21 cellular contexts compared by ENCODE assay signal in the genomic region with DNA sequence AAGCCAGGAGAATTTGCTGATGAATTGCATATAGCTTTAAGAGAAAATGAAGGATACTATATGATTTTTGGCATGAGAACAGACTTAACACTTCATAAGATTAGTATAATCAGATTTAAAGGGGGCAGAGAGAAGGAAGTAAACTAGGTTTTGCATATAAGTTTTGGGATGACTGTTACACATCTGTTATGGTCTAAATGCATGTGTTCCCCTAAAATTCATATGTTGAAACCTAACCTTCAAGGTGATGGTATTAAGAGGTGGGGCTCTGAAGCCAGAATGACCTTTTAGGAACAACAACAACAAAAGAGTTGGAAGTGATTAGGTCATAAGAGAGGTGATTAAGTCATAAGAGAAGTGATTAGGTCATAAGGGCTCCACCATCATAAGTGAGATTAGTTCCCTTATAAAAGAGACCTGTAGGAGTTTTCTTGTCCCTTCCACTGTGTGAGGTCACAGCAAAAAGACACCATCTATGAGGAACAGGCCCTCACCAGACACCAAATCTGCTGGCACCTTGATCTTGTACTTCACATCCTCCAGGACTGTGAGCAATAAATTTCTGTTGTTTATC. TPM values are rescaled to one million over a fixed set of nuclear protein-coding genes. Genes with fewer than 3 reads are reported as not detected.
"Had no signal": no experiment of that assay in that cellular context is flagged by ENCODE, and none has a peak within 500 bp of the region (broad histone marks: within the 10 kb centered on the region; RNA-seq: fewer than 3 reads in every experiment).

No MANE protein-coding gene starts in this region.

- H3K4me3 Mint-ChIP-seq: activated CD4-positive, alpha-beta memory T cell treated with anti-CD3 and anti-CD28 coated beads for 36 hours; activated naive CD4-positive, alpha-beta T cell treated with anti-CD3 and anti-CD28 coated beads for 36 hours; activated T-cell treated with anti-CD3 and anti-CD28 coated beads, Interleukin-2, amount 50 U/mL, for 24 hours; naive thymus-derived CD4-positive, alpha-beta T cell; stimulated activated naive CD8-positive, alpha-beta T cell treated with anti-CD3 and anti-CD28 coated beads, Interleukin-15, Interleukin-2, amounts not matched to agents 100 ng/mL and 50 ng/mL, for 24 hours had no signal

- H3K36me3 ChIP-seq: esophagus muscularis mucosa, prostate gland, right atrium auricular region, tibial nerve had no signal

- H3K27ac Mint-ChIP-seq: activated CD4-positive, alpha-beta memory T cell treated with anti-CD3 and anti-CD28 coated beads for 36 hours; activated naive CD4-positive, alpha-beta T cell treated with anti-CD3 and anti-CD28 coated beads for 36 hours; activated T-cell treated with anti-CD3 and anti-CD28 coated beads, Interleukin-2, amount 50 U/mL, for 24 hours; activated T-helper 2 cell treated with anti-CD3 and anti-CD28 coated beads, Interferon-gamma antibody, Interleukin-2, Interleukin-4, amounts not matched to agents 10 μg/mL and 5 μg/mL and 100 μg/mL, durations not matched to agents 14 hours and 24 hours and 36 hours; naive thymus-derived CD4-positive, alpha-beta T cell; stimulated activated naive CD8-positive, alpha-beta T cell treated with anti-CD3 and anti-CD28 coated beads, Interleukin-15, Interleukin-2, amounts not matched to agents 100 ng/mL and 50 ng/mL, for 24 hours had no signal

- H3K27me3 ChIP-seq: body of pancreas, right atrium auricular region had no signal

- DNase-seq: activated CD4-positive, alpha-beta memory T cell treated with anti-CD3 and anti-CD28 coated beads for 36 hours; activated naive CD4-positive, alpha-beta T cell treated with anti-CD3 and anti-CD28 coated beads for 36 hours; activated T-cell treated with anti-CD3 and anti-CD28 coated beads, Interleukin-2, amount 50 U/mL, for 24 hours; body of pancreas; dermis blood vessel endothelial cell; effector memory CD4-positive, alpha-beta T cell; mesendoderm; naive thymus-derived CD4-positive, alpha-beta T cell; stimulated activated CD4-positive, alpha-beta T cell treated with anti-CD3 and anti-CD28 coated beads, Interleukin-2, amount 100 ng/mL, for 24 hours had no signal

- H3K4me3 ChIP-seq: body of pancreas, esophagus muscularis mucosa, prostate gland, right atrium auricular region, tibial nerve had no signal

- H3K9me3 ChIP-seq: body of pancreas, esophagus muscularis mucosa, prostate gland, right atrium auricular region, tibial nerve had no signal

- H3K4me1 ChIP-seq: body of pancreas, esophagus muscularis mucosa, prostate gland, right atrium auricular region, tibial nerve had no signal

- ATAC-seq: body of pancreas; naive thymus-derived CD4-positive, alpha-beta T cell had no signal

- H3K36me3 Mint-ChIP-seq: activated CD4-positive, alpha-beta memory T cell treated with anti-CD3 and anti-CD28 coated beads for 36 hours; naive thymus-derived CD4-positive, alpha-beta T cell had no signal

- H3K9me3 Mint-ChIP-seq: activated CD4-positive, alpha-beta memory T cell treated with anti-CD3 and anti-CD28 coated beads for 36 hours; activated naive CD4-positive, alpha-beta T cell treated with anti-CD3 and anti-CD28 coated beads for 36 hours; activated T-cell treated with anti-CD3 and anti-CD28 coated beads, Interleukin-2, amount 50 U/mL, for 24 hours; activated T-helper 2 cell treated with anti-CD3 and anti-CD28 coated beads, Interferon-gamma antibody, Interleukin-2, Interleukin-4, amounts not matched to agents 10 μg/mL and 5 μg/mL and 100 μg/mL, durations not matched to agents 14 hours and 24 hours and 36 hours; naive thymus-derived CD4-positive, alpha-beta T cell; stimulated activated naive CD8-positive, alpha-beta T cell treated with anti-CD3 and anti-CD28 coated beads, Interleukin-15, Interleukin-2, amounts not matched to agents 100 ng/mL and 50 ng/mL, for 24 hours had no signal

RNA-seq across cellular contexts. Expression of a gene that starts 6.8 kb away (rescaled TPM):
- total RNA-seq: activated CD4-positive, alpha-beta memory T cell treated with anti-CD3 and anti-CD28 coated beads for 36 hours; activated naive CD4-positive, alpha-beta T cell treated with anti-CD3 and anti-CD28 coated beads for 36 hours; activated T-helper 2 cell treated with anti-CD3 and anti-CD28 coated beads, Interferon-gamma antibody, Interleukin-2, Interleukin-4, amounts not matched to agents 10 μg/mL and 5 μg/mL and 100 μg/mL, durations not matched to agents 14 hours and 24 hours and 36 hours; body of pancreas; cardiac septum; dermis blood vessel endothelial cell; endothelial cell of umbilical vein; esophagus muscularis mucosa; liver; mucosa of gallbladder; osteocyte; right atrium auricular region; skeletal muscle tissue had no signal

RNA-seq across cellular contexts. Expression of a gene that starts 29.4 kb away (rescaled TPM):
- total RNA-seq: activated CD4-positive, alpha-beta memory T cell treated with anti-CD3 and anti-CD28 coated beads for 36 hours; activated naive CD4-positive, alpha-beta T cell treated with anti-CD3 and anti-CD28 coated beads for 36 hours; activated T-helper 2 cell treated with anti-CD3 and anti-CD28 coated beads, Interferon-gamma antibody, Interleukin-2, Interleukin-4, amounts not matched to agents 10 μg/mL and 5 μg/mL and 100 μg/mL, durations not matched to agents 14 hours and 24 hours and 36 hours; body of pancreas; dermis blood vessel endothelial cell; endothelial cell of umbilical vein; osteocyte; prostate gland had no signal

RNA-seq across cellular contexts. Expression of a gene that starts 47.8 kb away (rescaled TPM):
- total RNA-seq: body of pancreas, osteocyte had no signal
